28 cellular contexts compared by ENCODE assay signal in genomic region chr1:57794078-57794477, GRCh38.
"Had no signal": no experiment of that assay in that cellular context is flagged by ENCODE, and none has a peak within 500 bp of the region (broad histone marks: within the 10 kb centered on the region; RNA-seq: fewer than 3 reads in every experiment).

No MANE protein-coding gene starts in this region.

- H3K4me1 Mint-ChIP-seq: stimulated activated effector memory CD8-positive, alpha-beta T cell treated with anti-CD3 and anti-CD28 coated beads, Interleukin-12 subunit alpha, Interleukin-12 subunit beta, amount 100 ng/mL, for 72 hours; stimulated activated memory B cell treated with anti-CD40 and anti-IgM and Interleukin-4, amounts not matched to agents 10 μg/mL and 1 μg/mL and 100 μg/mL, for 72 hours; stimulated activated naive B cell treated with anti-CD40 and anti-IgM and Interleukin-4, amounts not matched to agents 10 μg/mL and 1 μg/mL and 100 μg/mL, for 72 hours; stimulated activated naive CD8-positive, alpha-beta T cell treated with anti-CD3 and anti-CD28 coated beads, Interleukin-15, amount 100 ng/mL, for 72 hours had no signal

- H3K4me3 ChIP-seq: stomach, suprapubic skin, testis, thoracic aorta, thyroid gland, tibial artery, tibial nerve, transverse colon, upper lobe of left lung, upper lobe of right lung, uterus, vagina had no signal

- H3K4me3 Mint-ChIP-seq: stimulated activated effector memory CD8-positive, alpha-beta T cell treated with anti-CD3 and anti-CD28 coated beads, Interleukin-12 subunit alpha, Interleukin-12 subunit beta, amount 100 ng/mL, for 72 hours; stimulated activated memory B cell treated with anti-CD40 and anti-IgM and Interleukin-4, amounts not matched to agents 10 μg/mL and 1 μg/mL and 100 μg/mL, for 72 hours; stimulated activated naive B cell treated with anti-CD40 and anti-IgM and Interleukin-4, amounts not matched to agents 10 μg/mL and 1 μg/mL and 100 μg/mL, for 72 hours; stimulated activated naive CD8-positive, alpha-beta T cell treated with anti-CD3 and anti-CD28 coated beads, Interleukin-15, amount 100 ng/mL, for 72 hours; stimulated activated naive CD8-positive, alpha-beta T cell treated with anti-CD3 and anti-CD28 coated beads, Interleukin-15, Interleukin-2, amounts not matched to agents 100 ng/mL and 50 ng/mL, for 24 hours; type B pancreatic cell had no signal

- H3K27me3 ChIP-seq: stomach, suprapubic skin, testis, thyroid gland, tibial artery, tibial nerve, transverse colon, upper lobe of left lung, upper lobe of right lung, uterus, vagina had no signal

- DNase-seq: stimulated activated CD4-positive, alpha-beta T cell treated with anti-CD3 and anti-CD28 coated beads, Interleukin-2, amount 100 ng/mL, for 48 hours; stimulated activated CD4-positive, alpha-beta T cell treated with anti-CD3 and anti-CD28 coated beads, Interleukin-4, amount 100 ng/mL, for 1 hour; stimulated activated CD4-positive, alpha-beta T cell treated with anti-CD3 and anti-CD28 coated beads, Interleukin-4, amount 100 ng/mL, for 24 hours; stimulated activated CD4-positive, alpha-beta T cell treated with anti-CD3 and anti-CD28 coated beads, Interleukin-4, amount 100 ng/mL, for 4 hours; stimulated activated CD8-positive, alpha-beta memory T cell treated with anti-CD3 and anti-CD28 coated beads, Interleukin-4, amount 100 ng/mL, for 48 hours; stimulated activated naive B cell treated with anti-CD40 and anti-IgM and Interleukin-4, amounts not matched to agents 10 μg/mL and 1 μg/mL and 100 μg/mL, for 72 hours; stimulated activated naive CD4-positive, alpha-beta T cell; stimulated activated naive CD4-positive, alpha-beta T cell treated with Interleukin-2 at 50 U/mL for 16 hours; stimulated activated naive CD8-positive, alpha-beta T cell treated with anti-CD3 and anti-CD28 coated beads, Interleukin-15, amount 100 ng/mL, for 72 hours; stimulated activated naive CD8-positive, alpha-beta T cell treated with anti-CD3 and anti-CD28 coated beads, Interleukin-15, Interleukin-2, amounts not matched to agents 100 U/mL and 50 U/mL, for 24 hours; stomach; substantia nigra; testis; thyroid gland; tibial artery; transverse colon; upper lobe of left lung; upper lobe of right lung; uterus had no signal

- H3K36me3 Mint-ChIP-seq: stimulated activated effector memory CD8-positive, alpha-beta T cell treated with anti-CD3 and anti-CD28 coated beads, Interleukin-12 subunit alpha, Interleukin-12 subunit beta, amount 100 ng/mL, for 72 hours; stimulated activated memory B cell treated with anti-CD40 and anti-IgM and Interleukin-4, amounts not matched to agents 10 μg/mL and 1 μg/mL and 100 μg/mL, for 72 hours; stimulated activated naive B cell treated with anti-CD40 and anti-IgM and Interleukin-4, amounts not matched to agents 10 μg/mL and 1 μg/mL and 100 μg/mL, for 72 hours; type B pancreatic cell had no signal

- ATAC-seq: stimulated activated effector memory CD8-positive, alpha-beta T cell treated with anti-CD3 and anti-CD28 coated beads, Interleukin-12 subunit alpha, Interleukin-12 subunit beta, amount 100 ng/mL, for 72 hours; stimulated activated memory B cell treated with anti-CD40 and anti-IgM and Interleukin-4, amounts not matched to agents 10 μg/mL and 1 μg/mL and 100 μg/mL, for 72 hours; stimulated activated naive B cell treated with anti-CD40 and anti-IgM and Interleukin-4, amounts not matched to agents 10 μg/mL and 1 μg/mL and 100 μg/mL, for 72 hours; stimulated activated naive CD8-positive, alpha-beta T cell treated with anti-CD3 and anti-CD28 coated beads, Interleukin-15, amount 100 ng/mL, for 72 hours; stimulated activated naive CD8-positive, alpha-beta T cell treated with anti-CD3 and anti-CD28 coated beads, Interleukin-15, Interleukin-2, amounts not matched to agents 100 U/mL and 50 U/mL, for 24 hours; upper lobe of right lung had no signal

- H3K4me1 ChIP-seq: stomach, suprapubic skin, testis, thyroid gland, tibial artery, tibial nerve, transverse colon, upper lobe of left lung, upper lobe of right lung, uterus, vagina had no signal

- FAIRE-seq: urothelium cell line had no signal

- H3K36me3 ChIP-seq: stomach, suprapubic skin, thoracic aorta, thyroid gland, tibial artery, tibial nerve, transverse colon, upper lobe of left lung, upper lobe of right lung, uterus, vagina had no signal

- H3K27me3 Mint-ChIP-seq: stimulated activated memory B cell treated with anti-CD40 and anti-IgM and Interleukin-4, amounts not matched to agents 10 μg/mL and 1 μg/mL and 100 μg/mL, for 72 hours; stimulated activated naive CD8-positive, alpha-beta T cell treated with anti-CD3 and anti-CD28 coated beads, Interleukin-15, amount 100 ng/mL, for 72 hours; stimulated activated naive CD8-positive, alpha-beta T cell treated with anti-CD3 and anti-CD28 coated beads, Interleukin-15, Interleukin-2, amounts not matched to agents 100 ng/mL and 50 ng/mL, for 24 hours; type B pancreatic cell had no signal

- H3K9me3 ChIP-seq: stomach, suprapubic skin, testis, thoracic aorta, thyroid gland, tibial artery, tibial nerve, transverse colon, upper lobe of left lung, upper lobe of right lung, uterus, vagina had no signal

- H3K9me3 Mint-ChIP-seq: stimulated activated naive CD8-positive, alpha-beta T cell treated with anti-CD3 and anti-CD28 coated beads, Interleukin-15, Interleukin-2, amounts not matched to agents 100 ng/mL and 50 ng/mL, for 24 hours; type B pancreatic cell had no signal

- H3K27ac ChIP-seq: stomach, suprapubic skin, testis, thoracic aorta, thyroid gland, tibial artery, tibial nerve, transverse colon, upper lobe of left lung, upper lobe of right lung, uterus, vagina had no signal

- H3K27ac Mint-ChIP-seq: stimulated activated effector memory CD8-positive, alpha-beta T cell treated with anti-CD3 and anti-CD28 coated beads, Interleukin-12 subunit alpha, Interleukin-12 subunit beta, amount 100 ng/mL, for 72 hours; stimulated activated memory B cell treated with anti-CD40 and anti-IgM and Interleukin-4, amounts not matched to agents 10 μg/mL and 1 μg/mL and 100 μg/mL, for 72 hours; stimulated activated naive B cell treated with anti-CD40 and anti-IgM and Interleukin-4, amounts not matched to agents 10 μg/mL and 1 μg/mL and 100 μg/mL, for 72 hours; stimulated activated naive CD8-positive, alpha-beta T cell treated with anti-CD3 and anti-CD28 coated beads, Interleukin-15, Interleukin-2, amounts not matched to agents 100 ng/mL and 50 ng/mL, for 24 hours; type B pancreatic cell had no signal
